In the genomic region with DNA sequence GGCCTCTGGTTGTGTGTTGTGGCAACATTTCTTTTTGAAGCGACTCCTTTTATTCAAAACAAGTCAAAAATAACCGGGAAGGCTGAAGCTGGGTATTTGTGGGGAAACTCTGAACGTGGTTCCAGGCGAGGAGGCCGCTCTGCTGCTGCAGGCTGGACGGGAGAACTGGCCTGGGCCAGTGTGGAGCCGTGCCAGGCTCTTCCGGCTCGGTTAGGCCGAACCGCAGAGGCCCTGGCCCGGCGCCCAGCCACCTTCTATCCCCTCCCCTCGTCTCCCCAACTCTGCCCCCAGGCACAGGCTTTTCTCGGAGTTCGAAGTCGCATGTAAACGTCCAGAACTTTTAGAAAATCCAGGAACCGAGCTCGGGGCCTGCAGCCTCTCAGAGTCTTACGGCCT, we compare ENCODE assay signal across 9 cellular contexts. TPM values are rescaled to one million over a fixed set of nuclear protein-coding genes. Genes with fewer than 3 reads are reported as not detected.
DNase-seq lines count a peak whose midpoint lies in the region; ATAC-seq and TF ChIP-seq lines count a peak whose summit lies in the region.
"Had no signal": no experiment of that assay in that cellular context is flagged by ENCODE, and none has a peak within 500 bp of the region (broad histone marks: within the 10 kb centered on the region; RNA-seq: fewer than 3 reads in every experiment).

No MANE protein-coding gene starts in this region.

- H2AFZ ChIP-seq in PC-9 = no peak overlapping the region

- peaks cover 10% of the 10 kb centered on the region for H3K4me1 Mint-ChIP-seq in T-helper 2 cell treated with Interferon-gamma antibody and Interleukin-4, amounts not matched to agents 5 μg/mL and 100 μg/mL, for 36 hours (ENCODE audit: low read depth)

- TF ChIP-seq CTCF in PC-9 (conservative IDR thresholded peaks at IDR 0.05) (no peak), stomach (IDR thresholded peaks at IDR 0.05) (no peak), gastrocnemius medialis (IDR thresholded peaks at IDR 0.05 in 4 of 5, conservative IDR thresholded peaks at IDR 0.05 in 1 of 5) (no peak)

- H3K27ac Mint-ChIP-seq in T-helper 2 cell treated with Interferon-gamma antibody and Interleukin-4, amounts not matched to agents 5 μg/mL and 100 μg/mL, for 36 hours = peak overlapping the region; percentile 76

- H3K27ac ChIP-seq in PC-9 = peak overlapping the region; percentile 53
- H3K27ac ChIP-seq in stomach = peak overlapping the region; percentile 25 to 95 (median 89)
- H3K27ac ChIP-seq in gastrocnemius medialis = peak overlapping the region in 1 of 4 donors; percentile 16

- no peaks in the 10 kb centered on the region for H3K9me3 Mint-ChIP-seq in T-helper 2 cell treated with Interferon-gamma antibody and Interleukin-4, amounts not matched to agents 5 μg/mL and 100 μg/mL, for 36 hours

- H3F3A ChIP-seq in PC-9 (ENCODE audit: insufficient read depth, low read depth) = no peaks in the 10 kb centered on the region

- peak overlapping the region; percentile 66 for H3K4me3 Mint-ChIP-seq in T-helper 2 cell treated with Interferon-gamma antibody and Interleukin-4, amounts not matched to agents 5 μg/mL and 100 μg/mL, for 36 hours

- no peaks in the 10 kb centered on the region for H3K9me2 ChIP-seq in PC-9 (ENCODE audit: insufficient read depth)

- H3K4me3 ChIP-seq in PC-9 (peak overlapping the region; percentile 29; the same call in 1 of the 2 replicates), stomach (no peak overlapping the region), gastrocnemius medialis (no peak overlapping the region)

- in situ Hi-C loops in gastrocnemius medialis (cut with MboI; ENCODE audit: low sequenced_read_pairs in 4 of 4) = no loop called here

- TF ChIP-seq POLR2A in stomach (IDR thresholded peaks at IDR 0.05) (no peak), gastrocnemius medialis (IDR thresholded peaks at IDR 0.05) (no peak)

- POLR2A ChIA-PET in PC-9 (lab: Charles Lee; ENCODE audit: unreplicated experiment) = no interaction called here

- H3K4me2 ChIP-seq in PC-9 = peak overlapping the region; percentile 68

- H3K27me3 Mint-ChIP-seq in T-helper 2 cell treated with Interferon-gamma antibody and Interleukin-4, amounts not matched to agents 5 μg/mL and 100 μg/mL, for 36 hours (ENCODE audit: low read depth) = no peaks in the 10 kb centered on the region

- H3K4me1 ChIP-seq in PC-9 (replicated peaks; ENCODE audit: insufficient read depth) (peaks cover 8% of the 10 kb centered on the region; the same call in 1 of the 2 replicates), stomach (peaks cover 9 to 66% (median 32%) of the 10 kb centered on the region in 4 donors), gastrocnemius medialis (peaks cover 0 to 3% of the 10 kb centered on the region in 2 donors)

- no peaks in the 10 kb centered on the region for H3K36me3 ChIP-seq in PC-9 (ENCODE audit: low read depth)
- H3K36me3 ChIP-seq in stomach = no peaks in the 10 kb centered on the region
- no peaks in the 10 kb centered on the region for H3K36me3 ChIP-seq in gastrocnemius medialis

- peaks cover 28% of the 10 kb centered on the region for H3K79me2 ChIP-seq in PC-9 (ENCODE audit: low read depth)

- 10 to 19% (median 15%) methylated on average over 9 to 21 of the region's 21 CpGs for WGBS in stomach, 5 donors

- H4K20me1 ChIP-seq in PC-9 (ENCODE audit: insufficient read depth) = no peaks in the 10 kb centered on the region

- H3K27me3 ChIP-seq in PC-9 (ENCODE audit: insufficient read depth, low read depth) (no peaks in the 10 kb centered on the region), stomach (peaks cover 0 to 81% (median 12%) of the 10 kb centered on the region in 3 donors), gastrocnemius medialis (peaks cover 0 to 23% (median 12%) of the 10 kb centered on the region in 3 donors)

- TF ChIP-seq EP300 in stomach (IDR thresholded peaks at IDR 0.05) = no peak

- BruUV-seq in PC-9 (replicated peaks; lab: Mats Ljungman, UMichigan) = no TSS peak

- peaks cover 4% of the 10 kb centered on the region for H3K36me3 Mint-ChIP-seq in T-helper 2 cell treated with Interferon-gamma antibody and Interleukin-4, amounts not matched to agents 5 μg/mL and 100 μg/mL, for 36 hours (ENCODE audit: low read depth)

- intact Hi-C loops in PC-9 (cut with micrococcal nuclease; ENCODE audit: unreplicated experiment) (no loop called here), stomach (cut with DNase I; ENCODE audit: low total_unique reads) (no loop called here), gastrocnemius medialis (cut with DNase I; ENCODE audit: low total_unique reads) (no loop called here)

- CTCF ChIA-PET in PC-9 (lab: Charles Lee) = no interaction called here

- ATAC-seq in gastrocnemius medialis = no peak
- ATAC-seq in GM19328 (IDR thresholded peaks at IDR 0.05; ENCODE audit: unreplicated experiment) = no peak
- no peak for ATAC-seq in HG03457 (IDR thresholded peaks at IDR 0.05; ENCODE audit: unreplicated experiment)

- no peak for DNase-seq in T-helper 2 cell treated with Interferon-gamma antibody and Interleukin-4, amounts not matched to agents 5 μg/mL and 100 μg/mL, for 36 hours (ENCODE audit: low spot score)
- DNase-seq in T-helper 2 cell (no peak), PC-9 (peak; percentile 47 to 50), foreskin melanocyte (peak; percentile 59), stomach (peak; percentile 60), gastrocnemius medialis (no peak)
- DNase-seq: activated T-cell treated with anti-CD3 and anti-CD28 coated beads, Interleukin-2, amount 50 U/mL, for 48 hours had no signal

- H3K9me3 ChIP-seq in PC-9 (ENCODE audit: insufficient read depth, low read depth) (no peaks in the 10 kb centered on the region), stomach (peaks cover 0 to 16% (median 0%) of the 10 kb centered on the region in 4 donors), gastrocnemius medialis (no peaks in the 10 kb centered on the region)

RNA-seq across cellular contexts. Expression of a gene that starts 2.4 kb away (rescaled TPM):
- total RNA-seq in PC-9 (2021) (0.68 and 1.5 TPM in 2 replicates), stomach (10 to 100 TPM; 11.0 to 45.5 (median 34.8) TPM), gastrocnemius medialis (10 to 100 TPM in 3 of 4 donors, 1 to 10 TPM in 1; 6.5 to 43.8 (median 18.4) TPM)
- polyA plus RNA-seq in stomach = 10 to 100 TPM in 1 of 3 donors, 1 to 10 TPM in 2; 4.4 to 11.8 (median 5.0) TPM

Comparison
In these comparisons a context has a peak if more than half of its experiments do, and no peak if none do; other contexts are left out.
1. DNase-seq: peak in PC-9 (2 of 2), foreskin melanocyte (single experiment) and stomach (single experiment); none in T-helper 2 cell treated with Interferon-gamma antibody and Interleukin-4, amounts not matched to agents 5 μg/mL and 100 μg/mL, for 36 hours (single experiment), T-helper 2 cell (0 of 5) and gastrocnemius medialis (0 of 2).